Comparison of ENCODE assay signal across 9 cellular contexts in genomic region chr5:68534131-68534940, GRCh38.
DNase-seq lines count a peak whose midpoint lies in the region; ATAC-seq, FAIRE-seq and TF ChIP-seq lines count a peak whose summit lies in the region.
"Had no signal": no experiment of that assay in that cellular context is flagged by ENCODE, and none has a peak within 500 bp of the region (broad histone marks: within the 10 kb centered on the region; RNA-seq: fewer than 3 reads in every experiment).

No MANE protein-coding gene starts in this region.

- FAIRE-seq in A549 (lab: Jason Lieb, UNC) = no peak

- no peak for TF ChIP-seq EP300 in A549 (IDR thresholded peaks at IDR 0.05)

- no peak overlapping the region for H3K27ac Mint-ChIP-seq in activated naive CD4-positive, alpha-beta T cell treated with anti-CD3 and anti-CD28 coated beads, Interleukin-2, amount 10 ng/mL, durations not matched to agents 7 days and 5 days
- H3K27ac Mint-ChIP-seq: activated naive CD8-positive, alpha-beta T cell treated with anti-CD3 and anti-CD28 coated beads for 36 hours had no signal

- H3K4me3 ChIP-seq in A549 (no peak overlapping the region), colonic mucosa (no peak overlapping the region)

- 57% methylated on average over 12 of the region's 12 CpGs for WGBS in A549 (ENCODE audit: missing lambda C conversion rate)

- POLR2A ChIA-PET in A549 (lab: Yijun Ruan, JAX) = no interaction called here

- intact Hi-C loops in colonic mucosa (cut with DNase I) = no loop called here

- peak overlapping the region; percentile 20; the same call in 1 of the 3 replicates for H3K4me2 ChIP-seq in A549

- H3K36me3 Mint-ChIP-seq in activated T-cell treated with anti-CD3 and anti-CD28 coated beads, Interleukin-2, amount 50 U/mL, for 4 hours (ENCODE audit: insufficient read depth) = no peaks in the 10 kb centered on the region
- H3K36me3 Mint-ChIP-seq in activated naive CD4-positive, alpha-beta T cell treated with anti-CD3 and anti-CD28 coated beads, Interleukin-2, amount 10 ng/mL, durations not matched to agents 7 days and 5 days = no peaks in the 10 kb centered on the region
- H3K36me3 Mint-ChIP-seq: activated naive CD8-positive, alpha-beta T cell treated with anti-CD3 and anti-CD28 coated beads for 36 hours had no signal

- ATAC-seq in A549 = peak in 1 of 2 experiments; percentile 62; a peak in 3 of 6 replicates
- no peak for ATAC-seq in HG03457 (IDR thresholded peaks at IDR 0.05; ENCODE audit: unreplicated experiment)
- ATAC-seq in activated T-cell treated with anti-CD3 and anti-CD28 coated beads, Interleukin-2, amount 50 U/mL, for 4 hours = no peak
- ATAC-seq in HG03139 (IDR thresholded peaks at IDR 0.05; ENCODE audit: unreplicated experiment) = no peak

- TF ChIP-seq CTCF in A549 (IDR thresholded peaks at IDR 0.05) (no peak), colonic mucosa (IDR thresholded peaks at IDR 0.05) (no peak)

- H3K27ac ChIP-seq in A549 (peak overlapping the region in 1 of 2 experiments; percentile 38; a peak in 1 of 6 replicates), colonic mucosa (no peak overlapping the region)

- no peak overlapping the region for H3K4me3 Mint-ChIP-seq in activated T-cell treated with anti-CD3 and anti-CD28 coated beads, Interleukin-2, amount 50 U/mL, for 4 hours
- no peak overlapping the region for H3K4me3 Mint-ChIP-seq in activated naive CD4-positive, alpha-beta T cell treated with anti-CD3 and anti-CD28 coated beads, Interleukin-2, amount 10 ng/mL, durations not matched to agents 7 days and 5 days
- H3K4me3 Mint-ChIP-seq: activated naive CD8-positive, alpha-beta T cell treated with anti-CD3 and anti-CD28 coated beads for 36 hours had no signal

- H3K9ac ChIP-seq in colonic mucosa (ENCODE audit: low read depth in 2 of 2, low read length in 2 of 2) = no peak overlapping the region

- H3K4me1 ChIP-seq in A549 (peaks cover 7% of the 10 kb centered on the region; the same call in 1 of the 3 replicates), colonic mucosa (peaks cover 4% of the 10 kb centered on the region)

- H3K4me1 Mint-ChIP-seq in activated T-cell treated with anti-CD3 and anti-CD28 coated beads, Interleukin-2, amount 50 U/mL, for 4 hours (ENCODE audit: low read depth) = no peaks in the 10 kb centered on the region
- H3K4me1 Mint-ChIP-seq in activated naive CD4-positive, alpha-beta T cell treated with anti-CD3 and anti-CD28 coated beads, Interleukin-2, amount 10 ng/mL, durations not matched to agents 7 days and 5 days = no peaks in the 10 kb centered on the region

- DNase-seq in A549 (ENCODE audit: low read depth in 1 of 2, low spot score in 1 of 2) = no peak
- peak; percentile 82 to 95 for DNase-seq in NCI-H187 (lab: John Stamatoyannopoulos, UW)
- peak; percentile 38 for DNase-seq in colonic mucosa
- DNase-seq in mucosa of gallbladder (ENCODE audit: low spot score) = peak; percentile 15
- DNase-seq in activated T-cell treated with anti-CD3 and anti-CD28 coated beads, Interleukin-2, amount 50 U/mL, for 4 hours = no peak
- no peak for DNase-seq in activated naive CD4-positive, alpha-beta T cell treated with anti-CD3 and anti-CD28 coated beads, Interleukin-2, amount 10 ng/mL, durations not matched to agents 7 days and 5 days
- DNase-seq: activated naive CD8-positive, alpha-beta T cell treated with anti-CD3 and anti-CD28 coated beads for 36 hours had no signal

- peaks cover 18% of the 10 kb centered on the region for H3K27me3 Mint-ChIP-seq in activated T-cell treated with anti-CD3 and anti-CD28 coated beads, Interleukin-2, amount 50 U/mL, for 4 hours (ENCODE audit: low read depth)
- peaks cover 23% of the 10 kb centered on the region for H3K27me3 Mint-ChIP-seq in activated naive CD4-positive, alpha-beta T cell treated with anti-CD3 and anti-CD28 coated beads, Interleukin-2, amount 10 ng/mL, durations not matched to agents 7 days and 5 days

- no peak for TF ChIP-seq POLR2A in A549 (IDR thresholded peaks at IDR 0.05; ENCODE audit: low read length)

- no peak for TF ChIP-seq RAD21 in A549 (conservative IDR thresholded peaks at IDR 0.05 in 1 of 2, IDR thresholded peaks at IDR 0.05 in 1 of 2)

- H3K9me3 ChIP-seq in A549 = no peaks in the 10 kb centered on the region
- no peaks in the 10 kb centered on the region for H3K9me3 ChIP-seq in colonic mucosa

- CTCF ChIA-PET in A549 (lab: Yijun Ruan, JAX) = interaction anchor here (1.3 kb wide), 1 partner anchor 248 kb away, joined by 4 read pairs; no protein-coding TSS in a partner anchor
- CTCF ChIA-PET in activated naive CD4-positive, alpha-beta T cell treated with anti-CD3 and anti-CD28 coated beads, Interleukin-2, amount 10 ng/mL, durations not matched to agents 7 days and 5 days (lab: Charles Lee) = no interaction called here

- H3K9me3 Mint-ChIP-seq in activated T-cell treated with anti-CD3 and anti-CD28 coated beads, Interleukin-2, amount 50 U/mL, for 4 hours = no peaks in the 10 kb centered on the region
- H3K9me3 Mint-ChIP-seq in activated naive CD4-positive, alpha-beta T cell treated with anti-CD3 and anti-CD28 coated beads, Interleukin-2, amount 10 ng/mL, durations not matched to agents 7 days and 5 days = no peaks in the 10 kb centered on the region
- H3K9me3 Mint-ChIP-seq: activated naive CD8-positive, alpha-beta T cell treated with anti-CD3 and anti-CD28 coated beads for 36 hours had no signal

- H3K36me3 ChIP-seq in colonic mucosa = no peaks in the 10 kb centered on the region

- no peaks in the 10 kb centered on the region for H3K27me3 ChIP-seq in colonic mucosa

TF ChIP-seq in A549, 52 proteins besides CTCF, POLR2A, EP300 and RAD21:
- no peak for TF ChIP-seq CHD4 (IDR thresholded peaks at IDR 0.05; ENCODE audit: borderline replicate concordance)
- no peak for TF ChIP-seq JUNB (IDR thresholded peaks at IDR 0.05)
- TF ChIP-seq HES2 (IDR thresholded peaks at IDR 0.05) = no peak
- TF ChIP-seq HOXB13 (CRISPR knock-in tag; IDR thresholded peaks at IDR 0.05; ENCODE audit: low read depth) = no peak

Comparison
In these comparisons a context has a peak if more than half of its experiments do, and no peak if none do; other contexts are left out.
1. DNase-seq: peak in NCI-H187 (2 of 2), colonic mucosa (single experiment) and mucosa of gallbladder (single experiment); none in A549 (0 of 2), activated T-cell treated with anti-CD3 and anti-CD28 coated beads, Interleukin-2, amount 50 U/mL, for 4 hours (single experiment) and activated naive CD4-positive, alpha-beta T cell treated with anti-CD3 and anti-CD28 coated beads, Interleukin-2, amount 10 ng/mL, durations not matched to agents 7 days and 5 days (single experiment).